In genomic region chrX:23381099-23381498, GRCh38 we compare ENCODE assay signal across 34 cellular contexts. TPM values are rescaled to one million over a fixed set of nuclear protein-coding genes. Genes with fewer than 3 reads are reported as not detected.
"Had no signal": no experiment of that assay in that cellular context is flagged by ENCODE, and none has a peak within 500 bp of the region (broad histone marks: within the 10 kb centered on the region; RNA-seq: fewer than 3 reads in every experiment).

No MANE protein-coding gene starts in this region.

- DNase-seq: activated CD4-positive, alpha-beta T cell treated with anti-CD3 and anti-CD28 coated beads for 1 hour; activated CD4-positive, alpha-beta T cell treated with anti-CD3 and anti-CD28 coated beads for 48 hours; activated CD4-positive, alpha-beta T cell treated with anti-CD3 and anti-CD28 coated beads, Interleukin-2, amount 50 U/mL, for 4 hours; activated CD4-positive, CD25-positive, alpha-beta regulatory T cell; activated CD8-positive, alpha-beta T cell treated with anti-CD3 and anti-CD28 coated beads for 36 hours; activated gamma-delta T cell treated with Interleukin-2 at 50 U/mL for 16 hours; activated T-cell treated with anti-CD3 and anti-CD28 coated beads for 4 hours; activated T-cell treated with anti-CD3 and anti-CD28 coated beads, Interleukin-2, amount 50 U/mL, for 4 hours; amniotic stem cell; aorta; brain microvascular endothelial cell; central memory CD4-positive, alpha-beta T cell; Karpas-422; NCI-H1048; NCI-H1105 treated with DMSO at 0.1 percent for 48 hours; NCI-H1436; NCI-H1694; NCI-H1930; NCI-H2081 treated with DMSO at 0.1 percent for 48 hours; NCI-H226; NCI-H446 treated with DMSO at 0.1 percent for 48 hours; NCI-H524 treated with DMSO at 0.1 percent for 48 hours; PC-9; Right ventricle myocardium superior; SW 1271; T-helper 1 cell; T-helper 2 cell; T-helper 9 cell had no signal

- H3K4me3 ChIP-seq: PC-9 had no signal

- H3K27ac Mint-ChIP-seq: activated CD8-positive, alpha-beta T cell treated with anti-CD3 and anti-CD28 coated beads for 36 hours; activated naive CD4-positive, alpha-beta T cell treated with anti-CD3 and anti-CD28 coated beads for 36 hours; activated T-helper 1 cell treated with anti-CD3 and anti-CD28 coated beads, Interleukin-12 subunit alpha, Interleukin-12 subunit beta, Interleukin-2, Interleukin-4 antibody, amounts not matched to agents 30 ng/mL and 10 ng/mL and 1 ng/mL, durations not matched to agents 14 hours and 24 hours and 36 hours had no signal

- H3K36me3 ChIP-seq: brain microvascular endothelial cell had no signal

- H3K27me3 ChIP-seq: brain microvascular endothelial cell had no signal

- H3K4me2 ChIP-seq: PC-9 had no signal

- ATAC-seq: activated CD8-positive, alpha-beta T cell treated with anti-CD3 and anti-CD28 coated beads for 36 hours had no signal

- H3K27ac ChIP-seq: brain microvascular endothelial cell, PC-9, VCaP had no signal

- H3K4me3 Mint-ChIP-seq: activated T-cell treated with anti-CD3 and anti-CD28 coated beads, Interleukin-2, amount 50 U/mL, for 4 hours had no signal

- H2AFZ ChIP-seq: PC-9 had no signal

- H3K9me3 Mint-ChIP-seq: activated CD8-positive, alpha-beta T cell treated with anti-CD3 and anti-CD28 coated beads for 36 hours; activated naive CD4-positive, alpha-beta T cell treated with anti-CD3 and anti-CD28 coated beads for 36 hours; activated naive CD4-positive, alpha-beta T cell treated with anti-CD3 and anti-CD28 coated beads, Interleukin-2, amount 50 U/mL, for 72 hours; activated T-cell treated with anti-CD3 and anti-CD28 coated beads, Interleukin-2, amount 50 U/mL, for 4 hours; activated T-helper 1 cell treated with anti-CD3 and anti-CD28 coated beads, Interleukin-12 subunit alpha, Interleukin-12 subunit beta, Interleukin-2, Interleukin-4 antibody, amounts not matched to agents 30 ng/mL and 10 ng/mL and 1 ng/mL, durations not matched to agents 14 hours and 24 hours and 36 hours had no signal

- H3K36me3 Mint-ChIP-seq: activated naive CD4-positive, alpha-beta T cell treated with anti-CD3 and anti-CD28 coated beads, Interleukin-2, amount 50 U/mL, for 72 hours had no signal

RNA-seq across cellular contexts. Expression of gene PTCHD1, which starts 46.5 kb away (rescaled TPM):
- total RNA-seq: activated CD8-positive, alpha-beta memory T cell treated with anti-CD3 and anti-CD28 coated beads for 36 hours; activated CD8-positive, alpha-beta T cell treated with anti-CD3 and anti-CD28 coated beads for 36 hours; activated naive CD4-positive, alpha-beta T cell treated with anti-CD3 and anti-CD28 coated beads for 36 hours; activated naive CD4-positive, alpha-beta T cell treated with anti-CD3 and anti-CD28 coated beads, Interleukin-2, amount 50 U/mL, for 72 hours; activated T-cell treated with anti-CD3 and anti-CD28 coated beads, Interleukin-2, amount 50 U/mL, for 4 hours; activated T-helper 1 cell treated with anti-CD3 and anti-CD28 coated beads, Interleukin-12 subunit alpha, Interleukin-12 subunit beta, Interleukin-2, Interleukin-4 antibody, amounts not matched to agents 30 ng/mL and 10 ng/mL and 1 ng/mL, durations not matched to agents 14 hours and 24 hours and 36 hours; MCF 10A; PC-9 had no signal
